Comparison of ENCODE assay signal across 21 cellular contexts in genomic region chr3:160196511-160197104, GRCh38. TPM values are rescaled to one million over a fixed set of nuclear protein-coding genes. Genes with fewer than 3 reads are reported as not detected.
DNase-seq lines count a peak whose midpoint lies in the region; ATAC-seq and TF ChIP-seq lines count a peak whose summit lies in the region.
"Had no signal": no experiment of that assay in that cellular context is flagged by ENCODE, and none has a peak within 500 bp of the region (broad histone marks: within the 10 kb centered on the region; RNA-seq: fewer than 3 reads in every experiment).

No MANE protein-coding gene starts in this region.

- no peak for TF ChIP-seq EP300 in sigmoid colon (IDR thresholded peaks at IDR 0.05)

- no peak for TF ChIP-seq POLR2A in sigmoid colon (IDR thresholded peaks at IDR 0.05)

- DNase-seq in ELF-1 (ENCODE audit: low read depth, low spot score) (peak; percentile 24), cardiac fibroblast (ENCODE audit: low read depth in 2 of 2) (peak; percentile 84 to 87), left ventricle myocardium inferior (peak; percentile 27), sigmoid colon (peak; percentile 67), colonic mucosa (no peak), NCI-H2107 (lab: John Stamatoyannopoulos, UW) (no peak), NAMALWA (ENCODE audit: low spot score) (no peak)
- DNase-seq: activated CD4-positive, alpha-beta T cell treated with anti-CD3 and anti-CD28 coated beads, Interleukin-2, amount 10 ng/mL, durations not matched to agents 24 days and 14 days; activated naive CD8-positive, alpha-beta T cell treated with anti-CD3 and anti-CD28 coated beads, Interleukin-2, amount 10 ng/mL, durations not matched to agents 7 days and 5 days; brain microvascular endothelial cell; midbrain; NCI-H1694 treated with DMSO at 0.1 percent for 48 hours; NCI-H774; PC-3 had no signal

- H3K27ac ChIP-seq in left ventricle myocardium inferior (replicated peaks) (no peak overlapping the region), sigmoid colon (peak overlapping the region in 1 of 4 donors; percentile 28), colonic mucosa (no peak overlapping the region)
- H3K27ac ChIP-seq: brain microvascular endothelial cell, C4-2B, epithelial cell of prostate, psoas muscle, SJSA1, vagina had no signal

- H3K9ac ChIP-seq in colonic mucosa (ENCODE audit: low read depth in 2 of 2, low read length in 2 of 2): no peak overlapping the region

- intact Hi-C loops in left ventricle myocardium inferior (cut with micrococcal nuclease): no loop called here
- intact Hi-C loops in sigmoid colon (cut with DNase I): no loop called here
- intact Hi-C loops in colonic mucosa (cut with DNase I): no loop called here

- H3K36me3 ChIP-seq in left ventricle myocardium inferior (no peaks in the 10 kb centered on the region), sigmoid colon (no peaks in the 10 kb centered on the region), colonic mucosa (no peaks in the 10 kb centered on the region)
- H3K36me3 ChIP-seq: brain microvascular endothelial cell, SJSA1, vagina had no signal

- H3K27me3 ChIP-seq in left ventricle myocardium inferior (ENCODE audit: low read depth): peaks cover 9% of the 10 kb centered on the region
- no peaks in the 10 kb centered on the region for H3K27me3 ChIP-seq in sigmoid colon
- H3K27me3 ChIP-seq in colonic mucosa: no peaks in the 10 kb centered on the region
- H3K27me3 ChIP-seq: brain microvascular endothelial cell, SJSA1, vagina had no signal

- no peak for ATAC-seq in GM21576 (IDR thresholded peaks at IDR 0.05; ENCODE audit: unreplicated experiment)
- ATAC-seq: activated T-helper 17 cell treated with anti-CD3 and anti-CD28 coated beads, Interleukin-2, amount 50 U/mL, for 72 hours; PC-3 had no signal

- H3K9me3 ChIP-seq in left ventricle myocardium inferior (replicated peaks): no peaks in the 10 kb centered on the region
- no peaks in the 10 kb centered on the region for H3K9me3 ChIP-seq in sigmoid colon
- H3K9me3 ChIP-seq in colonic mucosa: no peaks in the 10 kb centered on the region
- H3K9me3 ChIP-seq: psoas muscle, SJSA1, vagina had no signal

- H3K4me3 ChIP-seq in cardiac fibroblast (replicated peaks in 1 of 2; ENCODE audit: low read depth in 2 of 2, low read length in 2 of 2): no peak overlapping the region
- no peak overlapping the region for H3K4me3 ChIP-seq in left ventricle myocardium inferior
- H3K4me3 ChIP-seq in sigmoid colon: no peak overlapping the region
- H3K4me3 ChIP-seq in colonic mucosa: no peak overlapping the region
- H3K4me3 ChIP-seq: psoas muscle, SJSA1, vagina had no signal

- no peaks in the 10 kb centered on the region for H3K4me1 ChIP-seq in left ventricle myocardium inferior
- peaks cover 0 to 8% (median 3%) of the 10 kb centered on the region in 4 donors for H3K4me1 ChIP-seq in sigmoid colon
- no peaks in the 10 kb centered on the region for H3K4me1 ChIP-seq in colonic mucosa
- H3K4me1 ChIP-seq: psoas muscle, SJSA1, vagina had no signal

- 85 to 89% methylated on average over 9 of the region's 9 CpGs for WGBS in sigmoid colon, 2 donors

- TF ChIP-seq CTCF in cardiac fibroblast (IDR thresholded peaks at IDR 0.05; ENCODE audit: low read depth, low read length) (no peak), left ventricle myocardium inferior (IDR thresholded peaks at IDR 0.05; ENCODE audit: borderline replicate concordance) (no peak), sigmoid colon (IDR thresholded peaks at IDR 0.05) (no peak), colonic mucosa (IDR thresholded peaks at IDR 0.05) (no peak)

RNA-seq across cellular contexts. Expression of gene C3orf80, which starts 28.6 kb away (rescaled TPM):
- total RNA-seq in left ventricle myocardium inferior (0.14 TPM), sigmoid colon (10 to 100 TPM in 3 of 4 donors, 1 to 10 TPM in 1; 5.8 to 28.3 (median 23.4) TPM), colonic mucosa (1 to 10 TPM in 1 of 2 donors, under 1 TPM in 1; 0.72 to 1.9 TPM)
- under 1 TPM in 2 of 3 donors, not detected in 1; under 0.01 to 0.80 TPM for polyA plus RNA-seq in sigmoid colon
- total RNA-seq: activated naive CD8-positive, alpha-beta T cell treated with anti-CD3 and anti-CD28 coated beads, Interleukin-2, amount 10 ng/mL, durations not matched to agents 7 days and 5 days; SJSA1; vagina had no signal

Comparison
In these comparisons a context has a peak if more than half of its experiments do, and no peak if none do; other contexts are left out.
1. DNase-seq: peak in ELF-1 (single experiment), cardiac fibroblast (2 of 2), left ventricle myocardium inferior (single experiment) and sigmoid colon (single experiment); none in colonic mucosa (single experiment), NCI-H2107 (single experiment) and NAMALWA (single experiment).